Comparison of ENCODE assay signal across 8 cellular contexts in genomic region chr14:34722723-34723545, GRCh38. TPM values are rescaled to one million over a fixed set of nuclear protein-coding genes. Genes with fewer than 3 reads are reported as not detected.
DNase-seq lines count a peak whose midpoint lies in the region; ATAC-seq and TF ChIP-seq lines count a peak whose summit lies in the region.

No MANE protein-coding gene starts in this region.

- peak; percentile 43 for DNase-seq in DND-41
- peak; percentile 40 for DNase-seq in KG1 (lab: John Stamatoyannopoulos, UW)
- DNase-seq in RPMI7951 (ENCODE audit: low read depth), result peak; percentile 59
- DNase-seq in anterior cingulate cortex (lab: John Stamatoyannopoulos, UW), result peak in 31 of 58 donors; percentile 1 to 61 (median 28)
- no peak for DNase-seq in left ventricle myocardium superior
- peak; percentile 54 for DNase-seq in renal cortical epithelial cell (ENCODE audit: low read depth)

- no peaks in the 10 kb centered on the region for H3K79me2 ChIP-seq in DND-41 (ENCODE audit: insufficient read depth, low read length)

- intact Hi-C loops in left ventricle myocardium superior (cut with micrococcal nuclease), result loop anchor here (2.0 kb wide), 1 partner anchor 48 kb away; no protein-coding TSS in a partner anchor

- H3K27ac ChIP-seq in DND-41 (ENCODE audit: low read length), result no peak overlapping the region

- peaks cover 6% of the 10 kb centered on the region for H3K4me1 ChIP-seq in DND-41 (ENCODE audit: insufficient read depth, low read length)

- no peaks in the 10 kb centered on the region for H3K36me3 ChIP-seq in DND-41 (ENCODE audit: insufficient read depth, low read length)

- no peaks in the 10 kb centered on the region for H3K9me3 ChIP-seq in DND-41 (ENCODE audit: insufficient read depth, low read length, severe bottlenecking)

- no peak overlapping the region for H3K4me3 ChIP-seq in DND-41 (ENCODE audit: low read depth in 1 of 2, low read length in 2 of 2)

- peak; percentile 90 for TF ChIP-seq CTCF in DND-41 (IDR thresholded peaks at IDR 0.05; ENCODE audit: borderline replicate concordance, extremely low read depth, low read length, poor library complexity, severe bottlenecking)

- ATAC-seq in DND-41 (ENCODE audit: insufficient read depth, low read depth) (peak; percentile 70), left ventricle myocardium superior (peak; percentile 73), GM21528 (IDR thresholded peaks at IDR 0.05; ENCODE audit: low FRiP score, unreplicated experiment) (no peak), HG03025 (IDR thresholded peaks at IDR 0.05; ENCODE audit: low FRiP score, unreplicated experiment) (no peak)

- H3K9ac ChIP-seq in DND-41 (ENCODE audit: low read depth, low read length), result no peak overlapping the region

- peak overlapping the region; percentile 40; the same call in 1 of the 2 replicates for H3K4me2 ChIP-seq in DND-41 (ENCODE audit: insufficient read depth, low read length)

- peak overlapping the region; percentile 67 for H2AFZ ChIP-seq in DND-41 (ENCODE audit: low read depth, low read length)

- peaks cover 2% of the 10 kb centered on the region for H3K27me3 ChIP-seq in DND-41 (ENCODE audit: insufficient read depth, low read length, poor library complexity)

- H4K20me1 ChIP-seq in DND-41 (ENCODE audit: insufficient read depth, low read length), result no peaks in the 10 kb centered on the region

RNA-seq across cellular contexts. Expression of gene CFL2, which starts 8.5 kb away (rescaled TPM):
- 78.9 and 128 TPM in 2 replicates for total RNA-seq in RPMI7951 (2014; rRNA removed; shearing (Covaris generic))
- total RNA-seq in left ventricle myocardium superior, result 414 TPM
- 54.4 and 57.3 TPM in 2 replicates for total RNA-seq in renal cortical epithelial cell

Comparison
In these comparisons a context has a peak if more than half of its experiments do, and no peak if none do; other contexts are left out.
1. ATAC-seq: peak in DND-41 (single experiment) and left ventricle myocardium superior (single experiment); none in GM21528 (single experiment) and HG03025 (single experiment).